1 cellular context compared by ENCODE assay signal in the genomic region with DNA sequence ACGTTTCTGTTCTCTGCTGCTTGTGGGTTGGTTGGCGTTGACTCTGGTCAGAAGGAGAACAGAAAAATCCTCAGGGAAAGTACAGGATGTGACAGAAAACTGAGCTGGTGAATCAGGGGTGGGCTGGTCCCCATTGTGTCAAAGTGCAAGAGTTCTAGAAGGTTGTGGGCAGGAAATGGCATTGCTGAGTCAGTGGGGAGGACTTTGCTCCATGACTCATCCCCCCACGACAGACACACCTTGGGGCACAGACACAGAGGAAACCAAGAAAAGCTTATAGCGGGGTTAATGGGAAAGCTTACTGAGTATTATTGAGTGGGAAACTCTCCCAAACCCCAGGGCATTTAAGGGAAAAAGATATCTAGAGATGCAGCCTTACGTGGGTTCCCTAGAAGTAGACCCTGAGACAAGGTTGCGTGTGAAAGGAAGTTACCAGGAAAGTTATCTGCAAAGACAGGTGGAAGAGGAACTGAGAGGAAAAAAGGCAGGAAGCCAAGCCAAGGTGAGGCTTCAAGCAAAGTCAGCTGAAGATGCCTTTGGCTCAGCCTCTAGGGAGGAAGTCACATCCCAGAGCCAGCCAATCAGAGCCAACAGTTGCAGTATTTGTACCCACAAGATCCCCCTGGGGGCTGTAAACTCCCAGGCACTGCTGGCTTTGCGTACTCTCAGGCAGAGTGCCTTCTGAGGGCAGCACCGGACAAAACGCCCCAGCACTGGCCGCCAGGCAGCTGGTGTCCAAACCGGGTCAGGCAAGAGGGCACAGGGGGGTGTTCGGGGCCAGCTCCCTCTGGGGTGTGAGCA.
TF ChIP-seq lines count a peak whose summit lies in the region.

No MANE protein-coding gene starts in this region.

TF ChIP-seq in SK-N-SH treated with all-trans-retinoic acid at 6 μM for 48 hours, 23 proteins besides CTCF, POLR2A, EP300 and RAD21 (continued from another document):
- TF ChIP-seq, protein P1, sequence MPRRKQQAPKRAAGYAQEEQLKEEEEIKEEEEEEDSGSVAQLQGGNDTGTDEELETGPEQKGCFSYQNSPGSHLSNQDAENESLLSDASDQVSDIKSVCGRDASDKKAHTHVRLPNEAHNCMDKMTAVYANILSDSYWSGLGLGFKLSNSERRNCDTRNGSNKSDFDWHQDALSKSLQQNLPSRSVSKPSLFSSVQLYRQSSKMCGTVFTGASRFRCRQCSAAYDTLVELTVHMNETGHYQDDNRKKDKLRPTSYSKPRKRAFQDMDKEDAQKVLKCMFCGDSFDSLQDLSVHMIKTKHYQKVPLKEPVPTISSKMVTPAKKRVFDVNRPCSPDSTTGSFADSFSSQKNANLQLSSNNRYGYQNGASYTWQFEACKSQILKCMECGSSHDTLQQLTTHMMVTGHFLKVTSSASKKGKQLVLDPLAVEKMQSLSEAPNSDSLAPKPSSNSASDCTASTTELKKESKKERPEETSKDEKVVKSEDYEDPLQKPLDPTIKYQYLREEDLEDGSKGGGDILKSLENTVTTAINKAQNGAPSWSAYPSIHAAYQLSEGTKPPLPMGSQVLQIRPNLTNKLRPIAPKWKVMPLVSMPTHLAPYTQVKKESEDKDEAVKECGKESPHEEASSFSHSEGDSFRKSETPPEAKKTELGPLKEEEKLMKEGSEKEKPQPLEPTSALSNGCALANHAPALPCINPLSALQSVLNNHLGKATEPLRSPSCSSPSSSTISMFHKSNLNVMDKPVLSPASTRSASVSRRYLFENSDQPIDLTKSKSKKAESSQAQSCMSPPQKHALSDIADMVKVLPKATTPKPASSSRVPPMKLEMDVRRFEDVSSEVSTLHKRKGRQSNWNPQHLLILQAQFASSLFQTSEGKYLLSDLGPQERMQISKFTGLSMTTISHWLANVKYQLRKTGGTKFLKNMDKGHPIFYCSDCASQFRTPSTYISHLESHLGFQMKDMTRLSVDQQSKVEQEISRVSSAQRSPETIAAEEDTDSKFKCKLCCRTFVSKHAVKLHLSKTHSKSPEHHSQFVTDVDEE (CRISPR knock-in tag; IDR thresholded peaks at IDR 0.05): no peak
TF ChIP-seq in SK-N-SH treated with all-trans-retinoic acid at 6 μM for 48 hours: peak in this region for 0.
